In genomic region chr6:41645007-41645618, GRCh38 we compare ENCODE assay signal across 19 cellular contexts. TPM values are rescaled to one million over a fixed set of nuclear protein-coding genes. Genes with fewer than 3 reads are reported as not detected.
DNase-seq lines count a peak whose midpoint lies in the region; ATAC-seq and TF ChIP-seq lines count a peak whose summit lies in the region.
"Had no signal": no experiment of that assay in that cellular context is flagged by ENCODE, and none has a peak within 500 bp of the region (broad histone marks: within the 10 kb centered on the region; RNA-seq: fewer than 3 reads in every experiment).

No MANE protein-coding gene starts in this region.

- no peak overlapping the region for H3K4me3 ChIP-seq in BLaER1
- H3K4me3 ChIP-seq in NT2/D1 (ENCODE audit: insufficient read length, low read depth): no peak overlapping the region
- H3K4me3 ChIP-seq in hepatocyte: no peak overlapping the region
- no peak overlapping the region for H3K4me3 ChIP-seq in neuronal stem cell (ENCODE audit: low read length in 2 of 2)
- H3K4me3 ChIP-seq in body of pancreas: no peak overlapping the region
- H3K4me3 ChIP-seq: SJSA1 had no signal

- TF ChIP-seq CTCF in hepatocyte (IDR thresholded peaks at IDR 0.05; ENCODE audit: poor library complexity): no peak
- TF ChIP-seq CTCF in GM10266 (IDR thresholded peaks at IDR 0.05; ENCODE audit: control insufficient read depth, insufficient read depth, low read depth, missing control alignments): no peak
- TF ChIP-seq CTCF in body of pancreas (IDR thresholded peaks at IDR 0.05): no peak

- no peak overlapping the region for H2BK120ac ChIP-seq in neuronal stem cell (ENCODE audit: low read depth, low read length)

- peaks cover 3% of the 10 kb centered on the region for H3K79me1 ChIP-seq in neuronal stem cell (ENCODE audit: low read depth, low read length)

- H3K36me3 ChIP-seq in BLaER1 (peaks cover 89% of the 10 kb centered on the region), NT2/D1 (ENCODE audit: insufficient read depth, insufficient read length, low read length) (peaks cover 62% of the 10 kb centered on the region), hepatocyte (replicated peaks; ENCODE audit: insufficient read depth, low read depth) (no peaks in the 10 kb centered on the region), neuronal stem cell (replicated peaks in 1 of 2; ENCODE audit: control insufficient read depth in 2 of 2, insufficient read depth in 2 of 2, low read length in 2 of 2) (peaks cover 30 to 78% of the 10 kb centered on the region in 2 donors), body of pancreas (replicated peaks in 1 of 2; ENCODE audit: insufficient read depth in 1 of 2, low read depth in 2 of 2) (no peaks in the 10 kb centered on the region)
- H3K36me3 ChIP-seq: SJSA1 had no signal

- peaks cover 93% of the 10 kb centered on the region for H4K20me1 ChIP-seq in BLaER1
- H4K20me1 ChIP-seq in hepatocyte (ENCODE audit: insufficient read depth, poor library complexity, severe bottlenecking): peaks cover 52% of the 10 kb centered on the region

- H2BK12ac ChIP-seq in neuronal stem cell (ENCODE audit: low read length): peak overlapping the region; percentile 76

- no peak overlapping the region for H2BK5ac ChIP-seq in neuronal stem cell (ENCODE audit: low read length)

- no peak overlapping the region for H4K91ac ChIP-seq in neuronal stem cell (ENCODE audit: low read depth, low read length, poor library complexity)

- H3K79me2 ChIP-seq in hepatocyte: peaks cover 49% of the 10 kb centered on the region

- no peak for TF ChIP-seq POLR2A in body of pancreas (IDR thresholded peaks at IDR 0.05)

- H3K18ac ChIP-seq in neuronal stem cell (ENCODE audit: low read length): peak overlapping the region; percentile 78

- H3K27me3 ChIP-seq in BLaER1 (no peaks in the 10 kb centered on the region), NT2/D1 (ENCODE audit: insufficient read depth, insufficient read length) (no peaks in the 10 kb centered on the region), hepatocyte (no peaks in the 10 kb centered on the region), neuronal stem cell (ENCODE audit: control insufficient read depth in 3 of 3, insufficient read depth in 3 of 3, low read depth in 1 of 3, low read length in 3 of 3) (no peaks in the 10 kb centered on the region), body of pancreas (no peaks in the 10 kb centered on the region)
- H3K27me3 ChIP-seq: SJSA1 had no signal

- 50% methylated on average over 9 of the region's 12 CpGs for WGBS in hepatocyte (ENCODE audit: low lambda C conversion rate, missing lambda C conversion rate)
- no CpG with 5 or more reads among the region's 12 CpGs for WGBS in neuronal stem cell (ENCODE audit: extremely low coverage in 2 of 2, insufficient read length in 2 of 2, insufficient replicate concordance in 1 of 2), 2 donors
- 84 to 88% methylated on average over 12 of the region's 12 CpGs for WGBS in body of pancreas, 2 donors

- intact Hi-C loops in body of pancreas (cut with DNase I): no loop called here

- H3K9me2 ChIP-seq in hepatocyte (replicated peaks; ENCODE audit: insufficient read depth): no peaks in the 10 kb centered on the region

- H3K4me1 ChIP-seq in BLaER1 (peaks cover 56% of the 10 kb centered on the region), NT2/D1 (ENCODE audit: insufficient read depth, insufficient read length) (peaks cover 28% of the 10 kb centered on the region), hepatocyte (ENCODE audit: insufficient read depth) (peaks cover 57% of the 10 kb centered on the region), neuronal stem cell (ENCODE audit: control insufficient read depth in 2 of 2, insufficient read depth in 1 of 2, low read depth in 1 of 2, low read length in 2 of 2) (peaks cover 18 to 30% of the 10 kb centered on the region in 2 donors), body of pancreas (no peaks in the 10 kb centered on the region)
- H3K4me1 ChIP-seq: SJSA1 had no signal

- no peak for ATAC-seq in body of pancreas
- ATAC-seq: activated T-cell treated with anti-CD3 and anti-CD28 coated beads, Interleukin-2, amount 50 U/mL, for 4 hours; PC-3 had no signal

- H4K8ac ChIP-seq in neuronal stem cell (ENCODE audit: low read depth, low read length): no peak overlapping the region

- peak overlapping the region; percentile 71 for H3K27ac ChIP-seq in BLaER1
- H3K27ac ChIP-seq in hepatocyte: no peak overlapping the region
- H3K27ac ChIP-seq in neuronal stem cell (replicated peaks; ENCODE audit: low read length): no peak overlapping the region
- H3K27ac ChIP-seq in body of pancreas: no peak overlapping the region
- H3K27ac ChIP-seq: SJSA1 had no signal

- H2AFZ ChIP-seq in hepatocyte: no peak overlapping the region
- no peak overlapping the region for H2AFZ ChIP-seq in neuronal stem cell (ENCODE audit: low read length)

- no peak overlapping the region for H3K4ac ChIP-seq in neuronal stem cell (ENCODE audit: low read length)

- H3K14ac ChIP-seq in neuronal stem cell (ENCODE audit: low read length): no peak overlapping the region

- peak overlapping the region; percentile 63 for H3K23ac ChIP-seq in neuronal stem cell (ENCODE audit: low read depth, low read length, poor library complexity)

- peak overlapping the region; percentile 72 for H2AK5ac ChIP-seq in neuronal stem cell (ENCODE audit: low read depth, low read length)

- H3K9ac ChIP-seq in BLaER1 (peak overlapping the region; percentile 50; the same call in 1 of the 2 replicates), NT2/D1 (ENCODE audit: insufficient read length, low read depth) (peak overlapping the region; percentile 36), neuronal stem cell (ENCODE audit: low read depth, low read length, poor library complexity) (peak overlapping the region; percentile 72)

- peak overlapping the region; percentile 59; the same call in 1 of the 2 replicates for H3K4me2 ChIP-seq in BLaER1
- H3K4me2 ChIP-seq in hepatocyte: peak overlapping the region; percentile 59
- peak overlapping the region; percentile 36 for H3K4me2 ChIP-seq in neuronal stem cell (ENCODE audit: insufficient read depth, low read length, poor library complexity, severe bottlenecking)

- peak overlapping the region; percentile 77 for H2BK15ac ChIP-seq in neuronal stem cell (ENCODE audit: low read length)

- DNase-seq in NT2/D1 (ENCODE audit: low read depth, low spot score) (no peak), hepatocyte (ENCODE audit: low spot score) (no peak), neuronal stem cell (ENCODE audit: low spot score) (no peak), NCI-H146 treated with DMSO at 0.1 percent for 48 hours (lab: John Stamatoyannopoulos, UW; ENCODE audit: unreplicated experiment) (no peak), GM10266 (ENCODE audit: extremely low spot score) (no peak), body of pancreas (no peak), SHP77 treated with DMSO at 0.1 percent for 48 hours (lab: John Stamatoyannopoulos, UW) (no peak)
- DNase-seq: activated CD4-positive, alpha-beta memory T cell treated with anti-CD3 and anti-CD28 coated beads, Interleukin-2, amount 10 ng/mL, durations not matched to agents 7 days and 5 days; activated CD4-positive, CD25-positive, alpha-beta regulatory T cell; activated T-cell treated with anti-CD3 and anti-CD28 coated beads, Interleukin-2, amount 50 U/mL, for 4 hours; CD4-positive, alpha-beta T cell; cortex of kidney; Kasumi-1; NCI-H1417 treated with DMSO at 0.1 percent for 48 hours; NCI-H748 treated with DMSO at 0.1 percent for 48 hours; PC-3; stimulated activated CD4-positive, alpha-beta T cell treated with anti-CD3 and anti-CD28 coated beads, Interleukin-15, amount 100 ng/mL, for 24 hours had no signal

- H3K9me3 ChIP-seq in BLaER1 (no peaks in the 10 kb centered on the region), NT2/D1 (ENCODE audit: insufficient read depth, low read length) (no peaks in the 10 kb centered on the region), hepatocyte (ENCODE audit: low read depth) (no peaks in the 10 kb centered on the region), neuronal stem cell (replicated peaks in 1 of 2; ENCODE audit: control insufficient read depth in 2 of 2, insufficient read depth in 1 of 2, low read depth in 1 of 2, low read length in 2 of 2) (no peaks in the 10 kb centered on the region), body of pancreas (no peaks in the 10 kb centered on the region)
- H3K9me3 ChIP-seq: SJSA1 had no signal

RNA-seq across cellular contexts. Expression of gene MDFI, which starts 6.8 kb away (rescaled TPM):
- total RNA-seq in hepatocyte (106 and 115 TPM in 2 replicates), body of pancreas (1 to 10 TPM; 4.9 to 6.7 TPM)
- polyA plus RNA-seq in hepatocyte: 28.2 and 45.2 TPM in 2 replicates
- 73.1 TPM for polyA plus RNA-seq in neuronal stem cell (2013, experiment 1 of 2)
- 65.6 TPM for polyA plus RNA-seq in neuronal stem cell (2013, experiment 2 of 2)
- total RNA-seq: activated CD4-positive, alpha-beta memory T cell treated with anti-CD3 and anti-CD28 coated beads, Interleukin-2, amount 10 ng/mL, durations not matched to agents 7 days and 5 days; CD4-positive, alpha-beta T cell; SJSA1 had no signal

Comparison
In these comparisons a context has a peak if more than half of its experiments do, and no peak if none do; other contexts are left out.
1. RNA of gene MDFI, which starts 6.8 kb away (total RNA-seq): 106 to 115 TPM in hepatocyte; 4.9 to 6.7 TPM in body of pancreas; every median in the first group is over 10 times any median in the second.
2. Peak in every context shown above with its lines, with median percentiles within 50 percentile points of each other: H3K4me2 ChIP-seq and H3K9ac ChIP-seq.